Comparison of ENCODE assay signal across 36 cellular contexts in genomic region chr11:60338053-60338452, GRCh38. TPM values are rescaled to one million over a fixed set of nuclear protein-coding genes. Genes with fewer than 3 reads are reported as not detected.
"Had no signal": no experiment of that assay in that cellular context is flagged by ENCODE, and none has a peak within 500 bp of the region (broad histone marks: within the 10 kb centered on the region; RNA-seq: fewer than 3 reads in every experiment).

No MANE protein-coding gene starts in this region.

- H3K27ac ChIP-seq: ascending aorta, breast epithelium, cardiac muscle cell, colonic mucosa, epithelial cell of prostate, esophagus squamous epithelium, gastroesophageal sphincter, heart right ventricle had no signal

- H3K27me3 ChIP-seq: ascending aorta, breast epithelium, cardiac muscle cell, colonic mucosa, esophagus squamous epithelium had no signal

- H3K36me3 ChIP-seq: ascending aorta, breast epithelium, cardiac muscle cell, colonic mucosa, esophagus squamous epithelium, gastroesophageal sphincter, heart right ventricle had no signal

- H3K4me3 Mint-ChIP-seq: activated CD4-positive, alpha-beta memory T cell treated with anti-CD3 and anti-CD28 coated beads for 36 hours; activated CD4-positive, alpha-beta T cell treated with anti-CD3 and anti-CD28 coated beads for 36 hours; activated CD4-positive, alpha-beta T cell treated with anti-CD3 and anti-CD28 coated beads, Interleukin-2, amount 10 ng/mL, durations not matched to agents 24 days and 14 days; activated CD8-positive, alpha-beta memory T cell treated with anti-CD3 and anti-CD28 coated beads, Interleukin-2, amount 10 ng/mL, durations not matched to agents 7 days and 5 days; activated CD8-positive, alpha-beta T cell treated with anti-CD3 and anti-CD28 coated beads, Interleukin-2, amount 10 ng/mL, durations not matched to agents 7 days and 5 days; activated naive CD4-positive, alpha-beta T cell treated with anti-CD3 and anti-CD28 coated beads for 36 hours; activated naive CD8-positive, alpha-beta T cell treated with anti-CD3 and anti-CD28 coated beads, Interleukin-2, amount 10 ng/mL, durations not matched to agents 7 days and 5 days; activated T-cell treated with anti-CD3 and anti-CD28 coated beads, Interleukin-2, amount 50 U/mL, for 24 hours; brain; T-helper 17 cell had no signal

- H3K27ac Mint-ChIP-seq: activated CD4-positive, alpha-beta memory T cell treated with anti-CD3 and anti-CD28 coated beads for 36 hours; activated CD4-positive, alpha-beta T cell treated with anti-CD3 and anti-CD28 coated beads for 36 hours; activated CD4-positive, alpha-beta T cell treated with anti-CD3 and anti-CD28 coated beads, Interleukin-2, amount 10 ng/mL, durations not matched to agents 24 days and 14 days; activated CD8-positive, alpha-beta memory T cell treated with anti-CD3 and anti-CD28 coated beads, Interleukin-2, amount 10 ng/mL, durations not matched to agents 7 days and 5 days; activated CD8-positive, alpha-beta T cell treated with anti-CD3 and anti-CD28 coated beads, Interleukin-2, amount 10 ng/mL, durations not matched to agents 7 days and 5 days; activated naive CD4-positive, alpha-beta T cell treated with anti-CD3 and anti-CD28 coated beads for 36 hours; activated naive CD4-positive, alpha-beta T cell treated with anti-CD3 and anti-CD28 coated beads, Interleukin-2, amount 50 U/mL, for 72 hours; activated naive CD8-positive, alpha-beta T cell treated with anti-CD3 and anti-CD28 coated beads, Interleukin-2, amount 10 ng/mL, durations not matched to agents 7 days and 5 days; activated T-cell treated with anti-CD3 and anti-CD28 coated beads, Interleukin-2, amount 50 U/mL, for 24 hours; activated T-helper 2 cell treated with anti-CD3 and anti-CD28 coated beads, Interferon-gamma antibody, Interleukin-2, Interleukin-4, amounts not matched to agents 10 μg/mL and 5 μg/mL and 100 μg/mL, durations not matched to agents 14 hours and 24 hours and 36 hours; brain; T-helper 17 cell had no signal

- H3K9me3 Mint-ChIP-seq: activated CD4-positive, alpha-beta memory T cell treated with anti-CD3 and anti-CD28 coated beads for 36 hours; activated CD4-positive, alpha-beta T cell treated with anti-CD3 and anti-CD28 coated beads, Interleukin-2, amount 10 ng/mL, durations not matched to agents 24 days and 14 days; activated naive CD4-positive, alpha-beta T cell treated with anti-CD3 and anti-CD28 coated beads for 36 hours; activated naive CD4-positive, alpha-beta T cell treated with anti-CD3 and anti-CD28 coated beads, Interleukin-2, amount 50 U/mL, for 72 hours; activated naive CD8-positive, alpha-beta T cell treated with anti-CD3 and anti-CD28 coated beads, Interleukin-2, amount 10 ng/mL, durations not matched to agents 7 days and 5 days; activated T-cell treated with anti-CD3 and anti-CD28 coated beads, Interleukin-2, amount 50 U/mL, for 24 hours; activated T-helper 2 cell treated with anti-CD3 and anti-CD28 coated beads, Interferon-gamma antibody, Interleukin-2, Interleukin-4, amounts not matched to agents 10 μg/mL and 5 μg/mL and 100 μg/mL, durations not matched to agents 14 hours and 24 hours and 36 hours; brain had no signal

- H3K4me3 ChIP-seq: ascending aorta, breast epithelium, cardiac muscle cell, colonic mucosa, esophagus squamous epithelium, gastroesophageal sphincter, heart right ventricle had no signal

- H3K4me1 ChIP-seq: ascending aorta, breast epithelium, colonic mucosa, esophagus squamous epithelium, gastroesophageal sphincter had no signal

- H3K4me1 Mint-ChIP-seq: activated CD4-positive, alpha-beta T cell treated with anti-CD3 and anti-CD28 coated beads, Interleukin-2, amount 10 ng/mL, durations not matched to agents 24 days and 14 days; brain; T-helper 17 cell had no signal

- H3K36me3 Mint-ChIP-seq: activated CD4-positive, alpha-beta memory T cell treated with anti-CD3 and anti-CD28 coated beads for 36 hours; activated CD8-positive, alpha-beta memory T cell treated with anti-CD3 and anti-CD28 coated beads, Interleukin-2, amount 10 ng/mL, durations not matched to agents 7 days and 5 days; activated naive CD4-positive, alpha-beta T cell treated with anti-CD3 and anti-CD28 coated beads, Interleukin-2, amount 50 U/mL, for 72 hours; activated naive CD8-positive, alpha-beta T cell treated with anti-CD3 and anti-CD28 coated beads, Interleukin-2, amount 10 ng/mL, durations not matched to agents 7 days and 5 days; brain had no signal

- DNase-seq: activated CD4-positive, alpha-beta memory T cell treated with anti-CD3 and anti-CD28 coated beads for 36 hours; activated CD4-positive, alpha-beta T cell treated with anti-CD3 and anti-CD28 coated beads for 36 hours; activated CD4-positive, alpha-beta T cell treated with anti-CD3 and anti-CD28 coated beads, Interleukin-2, amount 10 ng/mL, durations not matched to agents 24 days and 14 days; activated CD4-positive, CD25-positive, alpha-beta regulatory T cell; activated CD4-positive, CD25-positive, alpha-beta regulatory T cell treated with anti-CD3 and anti-CD28 coated beads, Interleukin-2, amount 50 U/mL, for 72 hours; activated CD8-positive, alpha-beta memory T cell treated with anti-CD3 and anti-CD28 coated beads, Interleukin-2, amount 10 ng/mL, durations not matched to agents 7 days and 5 days; activated CD8-positive, alpha-beta memory T cell treated with anti-CD3 and anti-CD28 coated beads, Interleukin-2, amount 50 U/mL, for 4 hours; activated CD8-positive, alpha-beta T cell treated with anti-CD3 and anti-CD28 coated beads, Interleukin-2, amount 10 ng/mL, durations not matched to agents 7 days and 5 days; activated effector memory CD4-positive, alpha-beta T cell treated with anti-CD3 and anti-CD28 coated beads, Interleukin-2, amount 50 U/mL, for 16 hours; activated naive CD4-positive, alpha-beta T cell treated with anti-CD3 and anti-CD28 coated beads for 36 hours; activated naive CD8-positive, alpha-beta T cell treated with anti-CD3 and anti-CD28 coated beads, Interleukin-2, amount 10 ng/mL, durations not matched to agents 7 days and 5 days; activated T-cell treated with anti-CD3 and anti-CD28 coated beads, Interleukin-2, amount 50 U/mL, for 24 hours; central memory CD4-positive, alpha-beta T cell; cerebellar nuclear complex; colonic mucosa; effector CD8-positive, alpha-beta T cell; esophagus squamous epithelium; foreskin melanocyte; heart right ventricle; T-helper 1 cell; T-helper 17 cell had no signal

- H3K9me3 ChIP-seq: ascending aorta, breast epithelium, colonic mucosa, esophagus squamous epithelium, gastroesophageal sphincter had no signal

- ATAC-seq: activated CD4-positive, alpha-beta T cell treated with anti-CD3 and anti-CD28 coated beads for 36 hours; activated CD8-positive, alpha-beta memory T cell treated with anti-CD3 and anti-CD28 coated beads, Interleukin-2, amount 10 ng/mL, durations not matched to agents 7 days and 5 days; activated CD8-positive, alpha-beta T cell treated with anti-CD3 and anti-CD28 coated beads, Interleukin-2, amount 10 ng/mL, durations not matched to agents 7 days and 5 days; activated naive CD4-positive, alpha-beta T cell treated with anti-CD3 and anti-CD28 coated beads, Interleukin-2, amount 50 U/mL, for 72 hours; gastroesophageal sphincter; heart right ventricle; T-helper 17 cell had no signal

RNA-seq across cellular contexts. Expression of gene MS4A6E, which starts 11.0 kb away (rescaled TPM):
- total RNA-seq: activated CD4-positive, alpha-beta memory T cell treated with anti-CD3 and anti-CD28 coated beads for 36 hours; activated CD4-positive, alpha-beta T cell treated with anti-CD3 and anti-CD28 coated beads for 36 hours; activated CD4-positive, alpha-beta T cell treated with anti-CD3 and anti-CD28 coated beads, Interleukin-2, amount 10 ng/mL, durations not matched to agents 24 days and 14 days; activated CD8-positive, alpha-beta memory T cell treated with anti-CD3 and anti-CD28 coated beads for 36 hours; activated CD8-positive, alpha-beta memory T cell treated with anti-CD3 and anti-CD28 coated beads, Interleukin-2, amount 10 ng/mL, durations not matched to agents 7 days and 5 days; activated CD8-positive, alpha-beta T cell treated with anti-CD3 and anti-CD28 coated beads, Interleukin-2, amount 10 ng/mL, durations not matched to agents 7 days and 5 days; activated naive CD4-positive, alpha-beta T cell treated with anti-CD3 and anti-CD28 coated beads for 36 hours; activated naive CD4-positive, alpha-beta T cell treated with anti-CD3 and anti-CD28 coated beads, Interleukin-2, amount 50 U/mL, for 72 hours; activated naive CD8-positive, alpha-beta T cell treated with anti-CD3 and anti-CD28 coated beads, Interleukin-2, amount 10 ng/mL, durations not matched to agents 7 days and 5 days; activated T-helper 2 cell treated with anti-CD3 and anti-CD28 coated beads, Interferon-gamma antibody, Interleukin-2, Interleukin-4, amounts not matched to agents 10 μg/mL and 5 μg/mL and 100 μg/mL, durations not matched to agents 14 hours and 24 hours and 36 hours; ascending aorta; cardiac muscle cell; colonic mucosa; dermis microvascular lymphatic vessel endothelial cell; endothelial cell of umbilical vein; esophagus squamous epithelium; fibroblast of lung; fibroblast of villous mesenchyme; gastroesophageal sphincter; glomerular endothelial cell; T-helper 17 cell had no signal
- polyA plus RNA-seq: cardiac muscle cell, endothelial cell of umbilical vein, esophagus, fibroblast of lung had no signal

RNA-seq across cellular contexts. Expression of gene MS4A7, which starts 40.3 kb away (rescaled TPM):
- total RNA-seq: activated CD4-positive, alpha-beta memory T cell treated with anti-CD3 and anti-CD28 coated beads for 36 hours; activated CD4-positive, alpha-beta T cell treated with anti-CD3 and anti-CD28 coated beads for 36 hours; activated CD4-positive, alpha-beta T cell treated with anti-CD3 and anti-CD28 coated beads, Interleukin-2, amount 10 ng/mL, durations not matched to agents 24 days and 14 days; activated CD8-positive, alpha-beta memory T cell treated with anti-CD3 and anti-CD28 coated beads for 36 hours; activated CD8-positive, alpha-beta memory T cell treated with anti-CD3 and anti-CD28 coated beads, Interleukin-2, amount 10 ng/mL, durations not matched to agents 7 days and 5 days; activated CD8-positive, alpha-beta T cell treated with anti-CD3 and anti-CD28 coated beads, Interleukin-2, amount 10 ng/mL, durations not matched to agents 7 days and 5 days; activated naive CD4-positive, alpha-beta T cell treated with anti-CD3 and anti-CD28 coated beads for 36 hours; activated naive CD4-positive, alpha-beta T cell treated with anti-CD3 and anti-CD28 coated beads, Interleukin-2, amount 50 U/mL, for 72 hours; activated T-helper 2 cell treated with anti-CD3 and anti-CD28 coated beads, Interferon-gamma antibody, Interleukin-2, Interleukin-4, amounts not matched to agents 10 μg/mL and 5 μg/mL and 100 μg/mL, durations not matched to agents 14 hours and 24 hours and 36 hours; cardiac muscle cell; dermis microvascular lymphatic vessel endothelial cell; endothelial cell of umbilical vein; fibroblast of lung; fibroblast of villous mesenchyme; glomerular endothelial cell had no signal
- polyA plus RNA-seq: cardiac muscle cell, fibroblast of lung had no signal

RNA-seq across cellular contexts. Expression of gene MS4A4A, which starts 57.6 kb away (rescaled TPM):
- total RNA-seq: activated CD4-positive, alpha-beta memory T cell treated with anti-CD3 and anti-CD28 coated beads for 36 hours; activated CD4-positive, alpha-beta T cell treated with anti-CD3 and anti-CD28 coated beads for 36 hours; activated CD4-positive, alpha-beta T cell treated with anti-CD3 and anti-CD28 coated beads, Interleukin-2, amount 10 ng/mL, durations not matched to agents 24 days and 14 days; activated CD8-positive, alpha-beta memory T cell treated with anti-CD3 and anti-CD28 coated beads for 36 hours; activated CD8-positive, alpha-beta memory T cell treated with anti-CD3 and anti-CD28 coated beads, Interleukin-2, amount 10 ng/mL, durations not matched to agents 7 days and 5 days; activated CD8-positive, alpha-beta T cell treated with anti-CD3 and anti-CD28 coated beads, Interleukin-2, amount 10 ng/mL, durations not matched to agents 7 days and 5 days; activated naive CD4-positive, alpha-beta T cell treated with anti-CD3 and anti-CD28 coated beads for 36 hours; activated naive CD4-positive, alpha-beta T cell treated with anti-CD3 and anti-CD28 coated beads, Interleukin-2, amount 50 U/mL, for 72 hours; activated T-helper 2 cell treated with anti-CD3 and anti-CD28 coated beads, Interferon-gamma antibody, Interleukin-2, Interleukin-4, amounts not matched to agents 10 μg/mL and 5 μg/mL and 100 μg/mL, durations not matched to agents 14 hours and 24 hours and 36 hours; cardiac muscle cell; dermis microvascular lymphatic vessel endothelial cell; endothelial cell of umbilical vein; fibroblast of lung; fibroblast of villous mesenchyme; glomerular endothelial cell had no signal
- polyA plus RNA-seq: cardiac muscle cell, fibroblast of lung had no signal

RNA-seq across cellular contexts. Expression of gene MS4A14, which starts 58.2 kb away (rescaled TPM):
- total RNA-seq: activated CD4-positive, alpha-beta memory T cell treated with anti-CD3 and anti-CD28 coated beads for 36 hours; activated CD4-positive, alpha-beta T cell treated with anti-CD3 and anti-CD28 coated beads for 36 hours; activated CD4-positive, alpha-beta T cell treated with anti-CD3 and anti-CD28 coated beads, Interleukin-2, amount 10 ng/mL, durations not matched to agents 24 days and 14 days; activated CD8-positive, alpha-beta memory T cell treated with anti-CD3 and anti-CD28 coated beads for 36 hours; activated CD8-positive, alpha-beta memory T cell treated with anti-CD3 and anti-CD28 coated beads, Interleukin-2, amount 10 ng/mL, durations not matched to agents 7 days and 5 days; activated CD8-positive, alpha-beta T cell treated with anti-CD3 and anti-CD28 coated beads, Interleukin-2, amount 10 ng/mL, durations not matched to agents 7 days and 5 days; activated naive CD4-positive, alpha-beta T cell treated with anti-CD3 and anti-CD28 coated beads for 36 hours; activated naive CD4-positive, alpha-beta T cell treated with anti-CD3 and anti-CD28 coated beads, Interleukin-2, amount 50 U/mL, for 72 hours; activated T-helper 2 cell treated with anti-CD3 and anti-CD28 coated beads, Interferon-gamma antibody, Interleukin-2, Interleukin-4, amounts not matched to agents 10 μg/mL and 5 μg/mL and 100 μg/mL, durations not matched to agents 14 hours and 24 hours and 36 hours; ascending aorta; cardiac muscle cell; dermis microvascular lymphatic vessel endothelial cell; endothelial cell of umbilical vein; fibroblast of lung; fibroblast of villous mesenchyme; glomerular endothelial cell had no signal
- polyA plus RNA-seq: cardiac muscle cell, endothelial cell of umbilical vein, fibroblast of lung had no signal
